In the genomic region with DNA sequence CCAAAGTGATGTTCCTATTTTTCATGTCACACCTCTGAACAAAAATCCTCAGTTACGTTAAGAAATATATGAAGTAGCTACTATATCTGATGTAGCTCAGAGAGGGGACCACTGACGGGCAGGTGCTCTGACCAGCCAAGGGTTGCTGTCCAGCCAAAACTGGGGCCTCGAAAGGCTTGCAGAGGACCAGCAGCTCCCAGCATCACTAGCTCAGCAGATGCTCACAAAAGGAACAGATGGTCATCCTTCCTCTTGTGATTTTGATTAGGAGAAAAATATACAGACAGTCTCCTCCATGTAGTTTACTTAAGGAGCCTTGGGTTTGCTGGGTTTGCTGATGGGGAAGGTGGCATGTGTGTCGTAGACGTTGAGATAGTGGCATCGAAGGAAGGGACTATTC, we compare ENCODE assay signal across 16 cellular contexts.
DNase-seq lines count a peak whose midpoint lies in the region; ATAC-seq and TF ChIP-seq lines count a peak whose summit lies in the region.
"Had no signal": no experiment of that assay in that cellular context is flagged by ENCODE, and none has a peak within 500 bp of the region (broad histone marks: within the 10 kb centered on the region; RNA-seq: fewer than 3 reads in every experiment).

No MANE protein-coding gene starts in this region.

- TF ChIP-seq CTCF in glutamatergic neuron (IDR thresholded peaks at IDR 0.05; ENCODE audit: partially characterized antibody, unreplicated experiment): no peak

- peaks cover 22% of the 10 kb centered on the region for H3K4me1 Mint-ChIP-seq in glutamatergic neuron (ENCODE audit: low read depth, unreplicated experiment)
- H3K4me1 Mint-ChIP-seq: B cell; CD4-positive, CD25-positive, alpha-beta regulatory T cell had no signal

- peak overlapping the region; percentile 60 for H3K27ac Mint-ChIP-seq in glutamatergic neuron (ENCODE audit: unreplicated experiment)
- H3K27ac Mint-ChIP-seq: B cell; CD4-positive, CD25-positive, alpha-beta regulatory T cell; CD8-positive, alpha-beta T cell had no signal

- no peak overlapping the region for H3K4me3 Mint-ChIP-seq in glutamatergic neuron (ENCODE audit: unreplicated experiment)
- H3K4me3 Mint-ChIP-seq: B cell; CD4-positive, CD25-positive, alpha-beta regulatory T cell; CD8-positive, alpha-beta T cell had no signal

- peaks cover 8% of the 10 kb centered on the region for H3K9me3 Mint-ChIP-seq in glutamatergic neuron (ENCODE audit: unreplicated experiment)
- H3K9me3 Mint-ChIP-seq: CD4-positive, CD25-positive, alpha-beta regulatory T cell; CD8-positive, alpha-beta T cell had no signal

- ATAC-seq in HG03469 (IDR thresholded peaks at IDR 0.05; ENCODE audit: unreplicated experiment): no peak
- ATAC-seq: CD8-positive, alpha-beta T cell had no signal

- DNase-seq in DMS 273 (lab: John Stamatoyannopoulos, UW; ENCODE audit: unreplicated experiment) (peak; percentile 22), DMS 273 treated with DMSO at 0.1 percent for 48 hours (lab: John Stamatoyannopoulos, UW) (no peak), cerebellar cortex (ENCODE audit: low spot score) (peak; percentile 61), glutamatergic neuron (no peak), NAMALWA (ENCODE audit: low spot score) (no peak), occipital lobe (lab: John Stamatoyannopoulos, UW) (no peak)
- DNase-seq: Caco-2; CD4-positive, CD25-positive, alpha-beta regulatory T cell; CD8-positive, alpha-beta T cell; DMS53; DMS79 treated with DMSO at 0.1 percent for 48 hours; GM23248; H7; HCEC 1CT had no signal

- peaks cover 2% of the 10 kb centered on the region for H3K27me3 Mint-ChIP-seq in glutamatergic neuron (ENCODE audit: unreplicated experiment)
- H3K27me3 Mint-ChIP-seq: B cell had no signal

- H3K36me3 Mint-ChIP-seq in glutamatergic neuron (ENCODE audit: unreplicated experiment): no peaks in the 10 kb centered on the region
- H3K36me3 Mint-ChIP-seq: CD4-positive, CD25-positive, alpha-beta regulatory T cell; CD8-positive, alpha-beta T cell had no signal

Comparison
In these comparisons a context has a peak if more than half of its experiments do, and no peak if none do; other contexts are left out.
1. DNase-seq: peak in DMS 273 (single experiment) and cerebellar cortex (single experiment); none in DMS 273 treated with DMSO at 0.1 percent for 48 hours (single experiment), glutamatergic neuron (single experiment), NAMALWA (single experiment) and occipital lobe (single experiment).